ENCODE assay signal across 1 cellular context in genomic region chr20:62970307-62971210, GRCh38.
TF ChIP-seq lines count a peak whose summit lies in the region.

No MANE protein-coding gene starts in this region.

TF ChIP-seq in HepG2, 621 proteins besides CTCF, POLR2A, EP300 and RAD21 (continued from another document and continues in another):
- TF ChIP-seq, protein P1, sequence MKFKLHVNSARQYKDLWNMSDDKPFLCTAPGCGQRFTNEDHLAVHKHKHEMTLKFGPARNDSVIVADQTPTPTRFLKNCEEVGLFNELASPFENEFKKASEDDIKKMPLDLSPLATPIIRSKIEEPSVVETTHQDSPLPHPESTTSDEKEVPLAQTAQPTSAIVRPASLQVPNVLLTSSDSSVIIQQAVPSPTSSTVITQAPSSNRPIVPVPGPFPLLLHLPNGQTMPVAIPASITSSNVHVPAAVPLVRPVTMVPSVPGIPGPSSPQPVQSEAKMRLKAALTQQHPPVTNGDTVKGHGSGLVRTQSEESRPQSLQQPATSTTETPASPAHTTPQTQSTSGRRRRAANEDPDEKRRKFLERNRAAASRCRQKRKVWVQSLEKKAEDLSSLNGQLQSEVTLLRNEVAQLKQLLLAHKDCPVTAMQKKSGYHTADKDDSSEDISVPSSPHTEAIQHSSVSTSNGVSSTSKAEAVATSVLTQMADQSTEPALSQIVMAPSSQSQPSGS (CRISPR knock-in tag; IDR thresholded peaks at IDR 0.05): 0 out of 2 replicates have a peak, but pooled peaks have one; percentile 10
- TF ChIP-seq ZFYVE20 (CRISPR knock-in tag; IDR thresholded peaks at IDR 0.05; ENCODE audit: borderline replicate concordance, low read depth) (no peak; the same call in 1 of the 2 replicates), NFE2L2 (IDR thresholded peaks at IDR 0.05; ENCODE audit: low read length) (no peak), ZNF484 (CRISPR knock-in tag; IDR thresholded peaks at IDR 0.05; ENCODE audit: borderline replicate concordance, low read depth) (no peak), DMTF1 (CRISPR knock-in tag; IDR thresholded peaks at IDR 0.05) (0 out of 2 replicates have a peak, but pooled peaks have one; percentile 15), FOXM1 (CRISPR knock-in tag; IDR thresholded peaks at IDR 0.05) (no peak), NRL (CRISPR knock-in tag; IDR thresholded peaks at IDR 0.05; ENCODE audit: borderline replicate concordance) (peak; percentile 62; the same call in 1 of the 2 replicates), GPN1 (CRISPR knock-in tag; IDR thresholded peaks at IDR 0.05; ENCODE audit: borderline replicate concordance) (no peak), PPARG (CRISPR knock-in tag; conservative IDR thresholded peaks at IDR 0.05) (no peak), TEAD2 (CRISPR knock-in tag; IDR thresholded peaks at IDR 0.05) (no peak), IRX3 (CRISPR knock-in tag; IDR thresholded peaks at IDR 0.05; ENCODE audit: borderline replicate concordance, low read depth) (no peak), TEAD3 (CRISPR knock-in tag; optimal IDR thresholded peaks at IDR 0.05; ENCODE audit: borderline replicate concordance) (peak; percentile 35), ZNF639 (CRISPR knock-in tag; conservative IDR thresholded peaks at IDR 0.05) (no peak), ZNF225 (CRISPR knock-in tag; IDR thresholded peaks at IDR 0.05) (peak; percentile 27; the same call in 1 of the 2 replicates), E2F2 (CRISPR knock-in tag; IDR thresholded peaks at IDR 0.05; ENCODE audit: borderline replicate concordance) (no peak), ZNF777 (CRISPR knock-in tag; IDR thresholded peaks at IDR 0.05) (peak; percentile 70), SMYD3 (CRISPR knock-in tag; IDR thresholded peaks at IDR 0.05) (no peak), ATM (IDR thresholded peaks at IDR 0.05; ENCODE audit: borderline replicate concordance) (no peak), ZNF83 (CRISPR knock-in tag; IDR thresholded peaks at IDR 0.05; ENCODE audit: borderline replicate concordance) (peak; percentile 78; the same call in 1 of the 2 replicates), FOXK1 (CRISPR knock-in tag; IDR thresholded peaks at IDR 0.05; ENCODE audit: borderline replicate concordance, low read depth) (no peak), NFRKB (IDR thresholded peaks at IDR 0.05) (no peak), ARID2 (CRISPR knock-in tag; IDR thresholded peaks at IDR 0.05; ENCODE audit: borderline replicate concordance) (peak; percentile 10; the same call in 1 of the 2 replicates), NR1H2 (CRISPR knock-in tag; IDR thresholded peaks at IDR 0.05; ENCODE audit: borderline replicate concordance, low read depth) (no peak; the same call in 1 of the 2 replicates), ZSCAN9 (CRISPR knock-in tag; IDR thresholded peaks at IDR 0.05; ENCODE audit: borderline replicate concordance) (no peak), ATRX (CRISPR knock-in tag; IDR thresholded peaks at IDR 0.05; ENCODE audit: borderline replicate concordance) (no peak), ZNF296 (CRISPR knock-in tag; conservative IDR thresholded peaks at IDR 0.05) (no peak), ZNF207 (IDR thresholded peaks at IDR 0.05; ENCODE audit: borderline replicate concordance) (no peak), JARID2 (CRISPR knock-in tag; IDR thresholded peaks at IDR 0.05; ENCODE audit: insufficient replicate concordance) (no peak), ARHGAP35 (CRISPR knock-in tag; IDR thresholded peaks at IDR 0.05; ENCODE audit: borderline replicate concordance) (no peak; the same call in none of the 2 replicates), ZNF569 (CRISPR knock-in tag; IDR thresholded peaks at IDR 0.05; ENCODE audit: borderline replicate concordance) (no peak), ZKSCAN1 (IDR thresholded peaks at IDR 0.05; ENCODE audit: low read length) (no peak)
- TF ChIP-seq, protein P2, sequence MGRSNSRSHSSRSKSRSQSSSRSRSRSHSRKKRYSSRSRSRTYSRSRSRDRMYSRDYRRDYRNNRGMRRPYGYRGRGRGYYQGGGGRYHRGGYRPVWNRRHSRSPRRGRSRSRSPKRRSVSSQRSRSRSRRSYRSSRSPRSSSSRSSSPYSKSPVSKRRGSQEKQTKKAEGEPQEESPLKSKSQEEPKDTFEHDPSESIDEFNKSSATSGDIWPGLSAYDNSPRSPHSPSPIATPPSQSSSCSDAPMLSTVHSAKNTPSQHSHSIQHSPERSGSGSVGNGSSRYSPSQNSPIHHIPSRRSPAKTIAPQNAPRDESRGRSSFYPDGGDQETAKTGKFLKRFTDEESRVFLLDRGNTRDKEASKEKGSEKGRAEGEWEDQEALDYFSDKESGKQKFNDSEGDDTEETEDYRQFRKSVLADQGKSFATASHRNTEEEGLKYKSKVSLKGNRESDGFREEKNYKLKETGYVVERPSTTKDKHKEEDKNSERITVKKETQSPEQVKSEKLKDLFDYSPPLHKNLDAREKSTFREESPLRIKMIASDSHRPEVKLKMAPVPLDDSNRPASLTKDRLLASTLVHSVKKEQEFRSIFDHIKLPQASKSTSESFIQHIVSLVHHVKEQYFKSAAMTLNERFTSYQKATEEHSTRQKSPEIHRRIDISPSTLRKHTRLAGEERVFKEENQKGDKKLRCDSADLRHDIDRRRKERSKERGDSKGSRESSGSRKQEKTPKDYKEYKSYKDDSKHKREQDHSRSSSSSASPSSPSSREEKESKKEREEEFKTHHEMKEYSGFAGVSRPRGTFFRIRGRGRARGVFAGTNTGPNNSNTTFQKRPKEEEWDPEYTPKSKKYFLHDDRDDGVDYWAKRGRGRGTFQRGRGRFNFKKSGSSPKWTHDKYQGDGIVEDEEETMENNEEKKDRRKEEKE (IDR thresholded peaks at IDR 0.05): no peak
- TF ChIP-seq, protein P3, sequence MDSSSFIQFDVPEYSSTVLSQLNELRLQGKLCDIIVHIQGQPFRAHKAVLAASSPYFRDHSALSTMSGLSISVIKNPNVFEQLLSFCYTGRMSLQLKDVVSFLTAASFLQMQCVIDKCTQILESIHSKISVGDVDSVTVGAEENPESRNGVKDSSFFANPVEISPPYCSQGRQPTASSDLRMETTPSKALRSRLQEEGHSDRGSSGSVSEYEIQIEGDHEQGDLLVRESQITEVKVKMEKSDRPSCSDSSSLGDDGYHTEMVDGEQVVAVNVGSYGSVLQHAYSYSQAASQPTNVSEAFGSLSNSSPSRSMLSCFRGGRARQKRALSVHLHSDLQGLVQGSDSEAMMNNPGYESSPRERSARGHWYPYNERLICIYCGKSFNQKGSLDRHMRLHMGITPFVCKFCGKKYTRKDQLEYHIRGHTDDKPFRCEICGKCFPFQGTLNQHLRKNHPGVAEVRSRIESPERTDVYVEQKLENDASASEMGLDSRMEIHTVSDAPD (CRISPR knock-in tag; IDR thresholded peaks at IDR 0.05): no peak
- TF ChIP-seq, protein P4, sequence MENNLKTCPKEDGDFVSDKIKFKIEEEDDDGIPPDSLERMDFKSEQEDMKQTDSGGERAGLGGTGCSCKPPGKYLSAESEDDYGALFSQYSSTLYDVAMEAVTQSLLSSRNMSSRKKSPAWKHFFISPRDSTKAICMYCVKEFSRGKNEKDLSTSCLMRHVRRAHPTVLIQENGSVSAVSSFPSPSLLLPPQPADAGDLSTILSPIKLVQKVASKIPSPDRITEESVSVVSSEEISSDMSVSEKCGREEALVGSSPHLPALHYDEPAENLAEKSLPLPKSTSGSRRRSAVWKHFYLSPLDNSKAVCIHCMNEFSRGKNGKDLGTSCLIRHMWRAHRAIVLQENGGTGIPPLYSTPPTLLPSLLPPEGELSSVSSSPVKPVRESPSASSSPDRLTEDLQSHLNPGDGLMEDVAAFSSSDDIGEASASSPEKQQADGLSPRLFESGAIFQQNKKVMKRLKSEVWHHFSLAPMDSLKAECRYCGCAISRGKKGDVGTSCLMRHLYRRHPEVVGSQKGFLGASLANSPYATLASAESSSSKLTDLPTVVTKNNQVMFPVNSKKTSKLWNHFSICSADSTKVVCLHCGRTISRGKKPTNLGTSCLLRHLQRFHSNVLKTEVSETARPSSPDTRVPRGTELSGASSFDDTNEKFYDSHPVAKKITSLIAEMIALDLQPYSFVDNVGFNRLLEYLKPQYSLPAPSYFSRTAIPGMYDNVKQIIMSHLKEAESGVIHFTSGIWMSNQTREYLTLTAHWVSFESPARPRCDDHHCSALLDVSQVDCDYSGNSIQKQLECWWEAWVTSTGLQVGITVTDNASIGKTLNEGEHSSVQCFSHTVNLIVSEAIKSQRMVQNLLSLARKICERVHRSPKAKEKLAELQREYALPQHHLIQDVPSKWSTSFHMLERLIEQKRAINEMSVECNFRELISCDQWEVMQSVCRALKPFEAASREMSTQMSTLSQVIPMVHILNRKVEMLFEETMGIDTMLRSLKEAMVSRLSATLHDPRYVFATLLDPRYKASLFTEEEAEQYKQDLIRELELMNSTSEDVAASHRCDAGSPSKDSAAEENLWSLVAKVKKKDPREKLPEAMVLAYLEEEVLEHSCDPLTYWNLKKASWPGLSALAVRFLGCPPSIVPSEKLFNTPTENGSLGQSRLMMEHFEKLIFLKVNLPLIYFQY (CRISPR knock-in tag; IDR thresholded peaks at IDR 0.05; ENCODE audit: borderline replicate concordance): no peak
- TF ChIP-seq, protein P5, sequence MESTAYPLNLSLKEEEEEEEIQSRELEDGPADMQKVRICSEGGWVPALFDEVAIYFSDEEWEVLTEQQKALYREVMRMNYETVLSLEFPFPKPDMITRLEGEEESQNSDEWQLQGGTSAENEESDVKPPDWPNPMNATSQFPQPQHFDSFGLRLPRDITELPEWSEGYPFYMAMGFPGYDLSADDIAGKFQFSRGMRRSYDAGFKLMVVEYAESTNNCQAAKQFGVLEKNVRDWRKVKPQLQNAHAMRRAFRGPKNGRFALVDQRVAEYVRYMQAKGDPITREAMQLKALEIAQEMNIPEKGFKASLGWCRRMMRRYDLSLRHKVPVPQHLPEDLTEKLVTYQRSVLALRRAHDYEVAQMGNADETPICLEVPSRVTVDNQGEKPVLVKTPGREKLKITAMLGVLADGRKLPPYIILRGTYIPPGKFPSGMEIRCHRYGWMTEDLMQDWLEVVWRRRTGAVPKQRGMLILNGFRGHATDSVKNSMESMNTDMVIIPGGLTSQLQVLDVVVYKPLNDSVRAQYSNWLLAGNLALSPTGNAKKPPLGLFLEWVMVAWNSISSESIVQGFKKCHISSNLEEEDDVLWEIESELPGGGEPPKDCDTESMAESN (CRISPR knock-in tag; conservative IDR thresholded peaks at IDR 0.05): peak; percentile 73; the same call in 1 of the 2 replicates
- TF ChIP-seq, protein P6, sequence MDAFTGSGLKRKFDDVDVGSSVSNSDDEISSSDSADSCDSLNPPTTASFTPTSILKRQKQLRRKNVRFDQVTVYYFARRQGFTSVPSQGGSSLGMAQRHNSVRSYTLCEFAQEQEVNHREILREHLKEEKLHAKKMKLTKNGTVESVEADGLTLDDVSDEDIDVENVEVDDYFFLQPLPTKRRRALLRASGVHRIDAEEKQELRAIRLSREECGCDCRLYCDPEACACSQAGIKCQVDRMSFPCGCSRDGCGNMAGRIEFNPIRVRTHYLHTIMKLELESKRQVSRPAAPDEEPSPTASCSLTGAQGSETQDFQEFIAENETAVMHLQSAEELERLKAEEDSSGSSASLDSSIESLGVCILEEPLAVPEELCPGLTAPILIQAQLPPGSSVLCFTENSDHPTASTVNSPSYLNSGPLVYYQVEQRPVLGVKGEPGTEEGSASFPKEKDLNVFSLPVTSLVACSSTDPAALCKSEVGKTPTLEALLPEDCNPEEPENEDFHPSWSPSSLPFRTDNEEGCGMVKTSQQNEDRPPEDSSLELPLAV (CRISPR knock-in tag; conservative IDR thresholded peaks at IDR 0.05; ENCODE audit: low read depth): no peak
- TF ChIP-seq, protein P7, sequence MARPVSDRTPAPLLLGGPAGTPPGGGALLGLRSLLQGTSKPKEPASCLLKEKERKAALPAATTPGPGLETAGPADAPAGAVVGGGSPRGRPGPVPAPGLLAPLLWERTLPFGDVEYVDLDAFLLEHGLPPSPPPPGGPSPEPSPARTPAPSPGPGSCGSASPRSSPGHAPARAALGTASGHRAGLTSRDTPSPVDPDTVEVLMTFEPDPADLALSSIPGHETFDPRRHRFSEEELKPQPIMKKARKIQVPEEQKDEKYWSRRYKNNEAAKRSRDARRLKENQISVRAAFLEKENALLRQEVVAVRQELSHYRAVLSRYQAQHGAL (CRISPR knock-in tag; IDR thresholded peaks at IDR 0.05; ENCODE audit: not compliant biosample characterization): no peak
